ENCODE assay signal across 1 cellular context in the genomic region with DNA sequence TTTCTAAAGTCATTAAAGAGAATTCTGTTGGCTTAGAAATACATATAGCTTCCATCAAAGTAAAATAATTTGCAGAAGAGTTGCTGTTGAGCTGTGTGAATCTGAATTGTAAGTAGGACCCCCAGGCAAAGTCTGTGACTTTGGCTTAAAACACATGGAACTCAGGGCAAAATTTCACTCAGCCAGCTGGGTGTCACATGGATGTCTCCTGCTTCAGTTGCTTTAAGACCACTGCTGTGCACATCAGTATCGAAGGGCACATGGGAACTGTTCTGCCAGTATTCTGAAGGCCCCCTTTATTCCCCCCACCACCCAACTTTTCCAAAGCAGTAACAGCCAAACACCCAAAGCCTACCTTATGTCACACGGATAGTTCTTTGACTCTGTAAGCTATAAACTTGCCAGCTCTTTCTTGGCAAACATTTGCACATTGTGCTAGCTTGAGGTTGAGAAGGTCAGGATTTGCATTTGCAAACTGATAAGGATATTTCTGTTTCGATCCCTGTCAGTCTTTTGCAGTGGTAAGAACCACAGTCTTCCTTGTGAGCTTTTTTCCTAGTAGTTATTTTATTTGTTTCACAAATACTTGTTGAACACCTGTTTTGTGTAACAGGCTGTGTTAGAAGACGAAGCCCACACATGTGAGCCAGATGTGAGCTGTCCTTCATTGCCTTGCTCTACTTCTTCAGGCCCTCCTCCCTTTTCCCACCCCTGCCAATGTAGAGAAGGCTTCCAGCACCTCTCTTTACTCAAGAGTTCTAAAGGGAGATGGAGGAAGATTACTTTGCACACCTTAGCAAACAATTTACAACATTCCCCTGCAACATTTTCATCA.
TF ChIP-seq lines count a peak whose summit lies in the region.

No MANE protein-coding gene starts in this region.

TF ChIP-seq in liver, 16 proteins besides CTCF, POLR2A, EP300 and RAD21 (continued from another document):
- TF ChIP-seq, protein P1, sequence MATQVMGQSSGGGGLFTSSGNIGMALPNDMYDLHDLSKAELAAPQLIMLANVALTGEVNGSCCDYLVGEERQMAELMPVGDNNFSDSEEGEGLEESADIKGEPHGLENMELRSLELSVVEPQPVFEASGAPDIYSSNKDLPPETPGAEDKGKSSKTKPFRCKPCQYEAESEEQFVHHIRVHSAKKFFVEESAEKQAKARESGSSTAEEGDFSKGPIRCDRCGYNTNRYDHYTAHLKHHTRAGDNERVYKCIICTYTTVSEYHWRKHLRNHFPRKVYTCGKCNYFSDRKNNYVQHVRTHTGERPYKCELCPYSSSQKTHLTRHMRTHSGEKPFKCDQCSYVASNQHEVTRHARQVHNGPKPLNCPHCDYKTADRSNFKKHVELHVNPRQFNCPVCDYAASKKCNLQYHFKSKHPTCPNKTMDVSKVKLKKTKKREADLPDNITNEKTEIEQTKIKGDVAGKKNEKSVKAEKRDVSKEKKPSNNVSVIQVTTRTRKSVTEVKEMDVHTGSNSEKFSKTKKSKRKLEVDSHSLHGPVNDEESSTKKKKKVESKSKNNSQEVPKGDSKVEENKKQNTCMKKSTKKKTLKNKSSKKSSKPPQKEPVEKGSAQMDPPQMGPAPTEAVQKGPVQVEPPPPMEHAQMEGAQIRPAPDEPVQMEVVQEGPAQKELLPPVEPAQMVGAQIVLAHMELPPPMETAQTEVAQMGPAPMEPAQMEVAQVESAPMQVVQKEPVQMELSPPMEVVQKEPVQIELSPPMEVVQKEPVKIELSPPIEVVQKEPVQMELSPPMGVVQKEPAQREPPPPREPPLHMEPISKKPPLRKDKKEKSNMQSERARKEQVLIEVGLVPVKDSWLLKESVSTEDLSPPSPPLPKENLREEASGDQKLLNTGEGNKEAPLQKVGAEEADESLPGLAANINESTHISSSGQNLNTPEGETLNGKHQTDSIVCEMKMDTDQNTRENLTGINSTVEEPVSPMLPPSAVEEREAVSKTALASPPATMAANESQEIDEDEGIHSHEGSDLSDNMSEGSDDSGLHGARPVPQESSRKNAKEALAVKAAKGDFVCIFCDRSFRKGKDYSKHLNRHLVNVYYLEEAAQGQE (IDR thresholded peaks at IDR 0.05) = no peak
- no peak for TF ChIP-seq HNF4G (IDR thresholded peaks at IDR 0.05)
